Comparison of ENCODE assay signal across 18 cellular contexts in genomic region chr17:4381690-4382671, GRCh38. TPM values are rescaled to one million over a fixed set of nuclear protein-coding genes. Genes with fewer than 3 reads are reported as not detected.
DNase-seq lines count a peak whose midpoint lies in the region; ATAC-seq, FAIRE-seq and TF ChIP-seq lines count a peak whose summit lies in the region.
"Had no signal": no experiment of that assay in that cellular context is flagged by ENCODE, and none has a peak within 500 bp of the region (broad histone marks: within the 10 kb centered on the region; RNA-seq: fewer than 3 reads in every experiment).

No MANE protein-coding gene starts in this region.

- ATAC-seq in K562 (no peak; the same call in 2 of the 3 replicates), GM21529 (IDR thresholded peaks at IDR 0.05; ENCODE audit: unreplicated experiment) (no peak)
- ATAC-seq: right cardiac atrium; Right ventricle myocardium inferior; stimulated activated naive CD8-positive, alpha-beta T cell treated with anti-CD3 and anti-CD28 coated beads, Interleukin-15, amount 100 ng/mL, for 72 hours had no signal

- H2AFZ ChIP-seq in K562 (ENCODE audit: low read depth, low read length) (no peak overlapping the region), osteoblast (ENCODE audit: low read length) (no peak overlapping the region), MM.1S (ENCODE audit: low read length) (no peak overlapping the region)

- intact Hi-C loops in K562 (cut with micrococcal nuclease) (no loop called here), prostate gland (cut with DNase I) (no loop called here)

- H3K4me1 ChIP-seq in K562 (replicated peaks in 1 of 2; ENCODE audit: control insufficient read depth in 2 of 2, insufficient read depth in 2 of 2, low read length in 2 of 2) (no peaks in the 10 kb centered on the region), osteoblast (ENCODE audit: insufficient read depth, low read length) (no peaks in the 10 kb centered on the region), MM.1S (ENCODE audit: low read length) (peaks cover 10% of the 10 kb centered on the region; the same call in 1 of the 2 replicates), prostate gland (replicated peaks) (no peaks in the 10 kb centered on the region)

- H3K9me1 ChIP-seq in K562 (ENCODE audit: control insufficient read depth, insufficient read depth, low read length) = no peaks in the 10 kb centered on the region

- POLR2A ChIA-PET in HEK293T (lab: Yijun Ruan, JAX) = no interaction called here
- POLR2A ChIA-PET in K562 (lab: Yijun Ruan, JAX) = interaction anchor here (0.6 to 1.1 kb wide), 2 partner anchors 10 to 176 kb away, joined by 3 read pairs; no protein-coding TSS in a partner anchor

- in situ Hi-C loops in K562 (cut with MboI) = no loop called here
- in situ Hi-C loops in KBM-7 (cut with MboI; ENCODE audit: low pct_unique_long_range_greater_than_20kb, low sequenced_read_pairs) = no loop called here

- H4K20me1 ChIP-seq in K562 (replicated peaks; ENCODE audit: control insufficient read depth, insufficient read depth, low read length) = no peaks in the 10 kb centered on the region
- no peaks in the 10 kb centered on the region for H4K20me1 ChIP-seq in osteoblast (ENCODE audit: insufficient read depth, low read length)
- H4K20me1 ChIP-seq in MM.1S (ENCODE audit: insufficient read depth, low read length) = no peaks in the 10 kb centered on the region

- H3F3A ChIP-seq in MM.1S (ENCODE audit: insufficient read depth, low read length) = peaks cover under 1% of the 10 kb centered on the region; the same call in 1 of the 2 replicates

- H3K79me2 ChIP-seq in K562 (ENCODE audit: control insufficient read depth, insufficient read depth, low read length) = no peaks in the 10 kb centered on the region
- H3K79me2 ChIP-seq in osteoblast (ENCODE audit: insufficient read depth, low read length) = no peaks in the 10 kb centered on the region
- no peaks in the 10 kb centered on the region for H3K79me2 ChIP-seq in MM.1S (ENCODE audit: low read length)

- H3K36me3 ChIP-seq in K562 (ENCODE audit: control insufficient read depth, insufficient read depth, low read length) (no peaks in the 10 kb centered on the region), osteoblast (ENCODE audit: insufficient read depth, low read length) (no peaks in the 10 kb centered on the region), MM.1S (replicated peaks; ENCODE audit: insufficient read depth, low read length) (no peaks in the 10 kb centered on the region), prostate gland (no peaks in the 10 kb centered on the region)
- H3K36me3 ChIP-seq: WERI-Rb-1 had no signal

- H3K9me3 ChIP-seq in K562 (replicated peaks; ENCODE audit: control insufficient read depth, insufficient read depth, low read depth, low read length) (no peaks in the 10 kb centered on the region), osteoblast (ENCODE audit: low read depth, low read length) (no peaks in the 10 kb centered on the region), MM.1S (replicated peaks; ENCODE audit: insufficient read depth, low read length) (no peaks in the 10 kb centered on the region), prostate gland (no peaks in the 10 kb centered on the region)

- no peaks in the 10 kb centered on the region for H3K9me2 ChIP-seq in MM.1S (replicated peaks; ENCODE audit: insufficient read depth, low read length)

- no peak for TF ChIP-seq CTCF in K562 (IDR thresholded peaks at IDR 0.05 in 2 of 3, conservative IDR thresholded peaks at IDR 0.05 in 1 of 3; ENCODE audit: insufficient read depth in 2 of 3, low read depth in 1 of 3, low read length in 3 of 3)
- no peak for TF ChIP-seq CTCF in osteoblast (IDR thresholded peaks at IDR 0.05; ENCODE audit: extremely low read depth, low read depth, low read length)
- TF ChIP-seq CTCF in MM.1S (IDR thresholded peaks at IDR 0.05; ENCODE audit: low read length) = no peak
- no peak for TF ChIP-seq CTCF in prostate gland (IDR thresholded peaks at IDR 0.05)

- no peak overlapping the region for H3K4me3 ChIP-seq in K562
- H3K4me3 ChIP-seq in osteoblast (ENCODE audit: insufficient read depth, low read length) = no peak overlapping the region
- H3K4me3 ChIP-seq in MM.1S (ENCODE audit: low read length) = no peak overlapping the region
- no peak overlapping the region for H3K4me3 ChIP-seq in prostate gland

- no peak for TF ChIP-seq RAD21 in K562 (CRISPR knock-in tag; conservative IDR thresholded peaks at IDR 0.05 in 1 of 2, IDR thresholded peaks at IDR 0.05 in 1 of 2)

- TF ChIP-seq POLR2A in K562 (conservative IDR thresholded peaks at IDR 0.05) (no peak), prostate gland (IDR thresholded peaks at IDR 0.05) (no peak)

- H3K27ac ChIP-seq in K562 (ENCODE audit: extremely low read depth, low read depth, low read length) (no peak overlapping the region), osteoblast (ENCODE audit: low read depth, low read length) (no peak overlapping the region), MM.1S (ENCODE audit: low read length) (no peak overlapping the region), prostate gland (no peak overlapping the region)
- H3K27ac ChIP-seq: WERI-Rb-1 had no signal

- CTCF ChIA-PET in HEK293T (lab: Yijun Ruan, JAX) = interaction anchor here (0.6 kb wide), 1 partner anchor 290 kb away, joined by 3 read pairs; no protein-coding TSS in a partner anchor
- CTCF ChIA-PET in K562 (lab: Yijun Ruan, JAX; ENCODE audit: low intra/inter-chr PET ratio) = no interaction called here

- BruUV-seq in K562 (replicated peaks; lab: Mats Ljungman, UMichigan) = no TSS peak

- H3K27me3 ChIP-seq in K562 (ENCODE audit: control insufficient read depth in 2 of 2, insufficient read depth in 2 of 2, low read length in 2 of 2) (no peaks in the 10 kb centered on the region), osteoblast (ENCODE audit: insufficient read depth, low read length) (peaks cover 3% of the 10 kb centered on the region), MM.1S (replicated peaks; ENCODE audit: insufficient read depth, low read length) (no peaks in the 10 kb centered on the region), prostate gland (replicated peaks; ENCODE audit: insufficient read depth) (no peaks in the 10 kb centered on the region)

- 55% methylated on average over 5 of the region's 7 CpGs for WGBS in K562 (ENCODE audit: insufficient coverage, low coverage, missing lambda C conversion rate)
- 62% methylated on average over 7 of the region's 7 CpGs for WGBS in prostate gland

- FAIRE-seq in K562 (lab: Jason Lieb, UNC) = no peak

- DNase-seq in EH (ENCODE audit: low read depth) = peak; percentile 13
- no peak for DNase-seq in HEK293T (ENCODE audit: extremely low spot score)
- DNase-seq in K562 (ENCODE audit: extremely low read depth in 1 of 4, low spot score in 3 of 4) = no peak
- peak; percentile 42 for DNase-seq in osteoblast (ENCODE audit: insufficient read length, low spot score, missing footprints)
- no peak for DNase-seq in MM.1S
- DNase-seq in KBM-7 = no peak
- DNase-seq in prostate gland (ENCODE audit: low spot score) = no peak
- DNase-seq: CD4-positive, alpha-beta memory T cell; head of caudate nucleus; NCI-H1105; NCI-H2029; NCI-H526 treated with DMSO at 0.1 percent for 48 hours; right cardiac atrium; stimulated activated CD4-positive, alpha-beta T cell treated with anti-CD3 and anti-CD28 coated beads, Interleukin-15, amount 100 ng/mL, for 24 hours; stimulated activated naive CD8-positive, alpha-beta T cell treated with anti-CD3 and anti-CD28 coated beads, Interleukin-15, amount 100 ng/mL, for 72 hours; WERI-Rb-1 had no signal

- TF ChIP-seq EP300 in K562 (IDR thresholded peaks at IDR 0.05; ENCODE audit: low read length) = no peak

- H3K9ac ChIP-seq in K562 (ENCODE audit: insufficient read depth in 1 of 2, low read depth in 2 of 2, low read length in 2 of 2) (no peak overlapping the region; a peak in 1 of 4 replicates), MM.1S (ENCODE audit: low read length) (no peak overlapping the region)

- H3K4me2 ChIP-seq in K562 (ENCODE audit: insufficient read depth, low read length) (no peak overlapping the region), osteoblast (ENCODE audit: insufficient read depth, low read length) (no peak overlapping the region), MM.1S (ENCODE audit: low read depth, low read length) (no peak overlapping the region)

RNA-seq across cellular contexts. Expression of gene UBE2G1, which starts 15.5 kb away (rescaled TPM):
- total RNA-seq in K562 (2011; cell fraction: chromatin; rRNA removed; ENCODE audit: low replicate concordance) = 8.0 and 17.2 TPM in 2 replicates
- total RNA-seq in K562 (2011; cell fraction: nucleolus; rRNA removed) = 8.7 and 10.5 TPM in 2 replicates
- 13.7 and 19.2 TPM in 2 replicates for total RNA-seq in K562 (2011; cell fraction: nucleoplasm; rRNA removed)
- total RNA-seq in K562 (2014; rRNA removed) (46.5 and 48.8 TPM in 2 replicates), K562 (2014; rRNA removed; fragmentation: Illumina TruSeq; extraction: Trizol) (25.2 and 30.7 TPM in 2 replicates), K562 (2015; rRNA removed; fragmentation: Illumina TruSeq; extraction: Trizol) (28.4 and 28.9 TPM in 2 replicates), K562 (2021) (65.9 and 70.1 TPM in 2 replicates), osteoblast (36.2 and 37.7 TPM in 2 replicates), prostate gland (10 to 100 TPM; 54.1 to 59.3 TPM)
- polyA plus RNA-seq in K562 (2011; rRNA removed) (26.7 and 39.6 TPM in 2 replicates), K562 (2014; fragmentation: Illumina TruSeq; extraction: Trizol) (28.8 and 36.7 TPM in 2 replicates), K562 (2014; fragmentation: Nextera tagmentation; extraction: Ambion mirVana) (10 to 100 TPM; 10.1 to 16.4 TPM), K562 (2014; rRNA removed) (29.0 and 29.7 TPM in 2 replicates)
- polyA plus RNA-seq in K562 (2011; cell fraction: cytosol; rRNA removed) = 16.9 and 21.1 TPM in 2 replicates
- 9.6 and 10.6 TPM in 2 replicates for polyA plus RNA-seq in K562 (2011; cell fraction: nucleus; rRNA removed)
- 33.0 and 37.8 TPM in 2 replicates for polyA plus RNA-seq in K562 (2012)
- polyA minus RNA-seq in K562 (2011; rRNA and poly(A)+ RNA removed) = 26.1 and 30.5 TPM in 2 replicates
- 22.1 and 25.4 TPM in 2 replicates for polyA minus RNA-seq in K562 (2011; cell fraction: cytosol; rRNA and poly(A)+ RNA removed)
- polyA minus RNA-seq in K562 (2011; cell fraction: nucleus; rRNA and poly(A)+ RNA removed) = 8.8 TPM in 2 replicates

RNA-seq across cellular contexts. Expression of gene SPNS3, which starts 51.8 kb away (rescaled TPM):
- total RNA-seq in K562 (2011; cell fraction: chromatin; rRNA removed; ENCODE audit: low replicate concordance) = not detected in 2 replicates
- not detected in 2 replicates for total RNA-seq in K562 (2011; cell fraction: nucleolus; rRNA removed)
- not detected in 2 replicates for total RNA-seq in K562 (2011; cell fraction: nucleoplasm; rRNA removed)
- total RNA-seq in K562 (2014; rRNA removed) = not detected in 2 replicates
- total RNA-seq in K562 (2014; rRNA removed; fragmentation: Illumina TruSeq; extraction: Trizol) = not detected in 2 replicates
- not detected in 2 replicates for total RNA-seq in K562 (2015; rRNA removed; fragmentation: Illumina TruSeq; extraction: Trizol)
- total RNA-seq in K562 (2021) = not detected in 2 replicates
- polyA plus RNA-seq in K562 (2011; rRNA removed) = not detected in 2 replicates
- polyA plus RNA-seq in K562 (2011; cell fraction: cytosol; rRNA removed) = not detected in 2 replicates
- polyA plus RNA-seq in K562 (2011; cell fraction: nucleus; rRNA removed) = not detected in 2 replicates
- polyA plus RNA-seq in K562 (2012) = 0.12 TPM in 1 of 2 replicates, not detected in the other
- not detected in 2 replicates for polyA plus RNA-seq in K562 (2014; fragmentation: Illumina TruSeq; extraction: Trizol)
- polyA plus RNA-seq in K562 (2014; fragmentation: Nextera tagmentation; extraction: Ambion mirVana) = not detected
- polyA plus RNA-seq in K562 (2014; rRNA removed) = 0.05 TPM in 1 of 2 replicates, not detected in the other
- polyA minus RNA-seq in K562 (2011; rRNA and poly(A)+ RNA removed) = not detected in 2 replicates
- not detected in 2 replicates for polyA minus RNA-seq in K562 (2011; cell fraction: cytosol; rRNA and poly(A)+ RNA removed)
- not detected in 2 replicates for polyA minus RNA-seq in K562 (2011; cell fraction: nucleus; rRNA and poly(A)+ RNA removed)
- not detected in 2 replicates for total RNA-seq in osteoblast
- total RNA-seq in prostate gland = under 1 TPM in 1 of 2 donors, not detected in 1; 0.50 TPM

Comparison
In these comparisons a context has a peak if more than half of its experiments do, and no peak if none do; other contexts are left out.
1. DNase-seq: peak in EH (single experiment) and osteoblast (single experiment); none in HEK293T (single experiment), K562 (0 of 4), MM.1S (single experiment), KBM-7 (single experiment) and prostate gland (single experiment).